1 cellular context compared by ENCODE assay signal in the genomic region with DNA sequence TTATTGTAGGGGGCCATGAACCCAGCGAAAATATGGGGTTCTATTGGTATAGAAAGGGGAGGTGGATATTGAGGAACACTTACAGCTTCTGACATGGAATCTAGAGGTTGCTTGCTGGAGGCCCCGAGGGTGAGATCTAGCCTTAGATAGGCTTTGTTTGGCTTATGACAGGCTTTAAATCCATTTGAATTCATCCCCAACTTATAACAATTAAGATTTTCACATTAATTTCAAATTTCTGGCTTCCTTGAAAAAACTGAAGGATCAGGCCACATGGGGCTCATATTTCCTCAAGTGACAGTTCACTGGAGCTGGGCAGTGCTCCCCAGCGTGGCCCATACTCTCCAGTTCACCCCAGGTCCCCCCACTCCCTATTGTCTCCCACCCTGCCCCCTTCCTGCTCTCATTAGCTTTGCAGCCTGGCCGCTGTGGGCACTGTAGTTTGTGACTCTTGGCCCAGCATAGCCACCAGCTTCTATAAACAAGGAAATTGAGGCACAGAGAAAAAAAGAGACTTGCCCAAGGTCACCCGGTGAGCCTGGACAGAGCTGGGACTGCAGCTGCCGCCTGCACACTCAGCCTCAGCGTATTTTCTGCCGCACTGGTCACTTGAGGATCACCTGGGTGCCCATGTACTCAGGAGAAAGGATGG.
TF ChIP-seq lines count a peak whose summit lies in the region.

No MANE protein-coding gene starts in this region.

TF ChIP-seq in IMR-90, 13 proteins besides CTCF, POLR2A, EP300 and RAD21:
- TF ChIP-seq, protein P1, sequence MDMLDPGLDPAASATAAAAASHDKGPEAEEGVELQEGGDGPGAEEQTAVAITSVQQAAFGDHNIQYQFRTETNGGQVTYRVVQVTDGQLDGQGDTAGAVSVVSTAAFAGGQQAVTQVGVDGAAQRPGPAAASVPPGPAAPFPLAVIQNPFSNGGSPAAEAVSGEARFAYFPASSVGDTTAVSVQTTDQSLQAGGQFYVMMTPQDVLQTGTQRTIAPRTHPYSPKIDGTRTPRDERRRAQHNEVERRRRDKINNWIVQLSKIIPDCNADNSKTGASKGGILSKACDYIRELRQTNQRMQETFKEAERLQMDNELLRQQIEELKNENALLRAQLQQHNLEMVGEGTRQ (IDR thresholded peaks at IDR 0.05; ENCODE audit: low read depth, low read length) = no peak
- TF ChIP-seq FOS (IDR thresholded peaks at IDR 0.05; ENCODE audit: low read depth, low read length) (no peak), MAZ (IDR thresholded peaks at IDR 0.05; ENCODE audit: borderline replicate concordance, low read depth, low read length) (no peak), RCOR1 (IDR thresholded peaks at IDR 0.05; ENCODE audit: insufficient replicate concordance, low read length) (no peak), CHD1 (IDR thresholded peaks at IDR 0.05; ENCODE audit: low read depth, low read length) (no peak), CEBPB (IDR thresholded peaks at IDR 0.05; ENCODE audit: low read depth, low read length) (no peak), BHLHE40 (IDR thresholded peaks at IDR 0.05; ENCODE audit: low read depth, low read length) (no peak), MXI1 (IDR thresholded peaks at IDR 0.05; ENCODE audit: borderline replicate concordance, low read depth, low read length) (no peak), NFE2L2 (IDR thresholded peaks at IDR 0.05; ENCODE audit: low read depth, low read length) (no peak), RFX5 (IDR thresholded peaks at IDR 0.05; ENCODE audit: low read depth, low read length) (no peak), SMC3 (IDR thresholded peaks at IDR 0.05; ENCODE audit: low read depth, low read length) (no peak), MAFK (IDR thresholded peaks at IDR 0.05; ENCODE audit: low read depth, low read length) (no peak)
- TF ChIP-seq, protein P2, sequence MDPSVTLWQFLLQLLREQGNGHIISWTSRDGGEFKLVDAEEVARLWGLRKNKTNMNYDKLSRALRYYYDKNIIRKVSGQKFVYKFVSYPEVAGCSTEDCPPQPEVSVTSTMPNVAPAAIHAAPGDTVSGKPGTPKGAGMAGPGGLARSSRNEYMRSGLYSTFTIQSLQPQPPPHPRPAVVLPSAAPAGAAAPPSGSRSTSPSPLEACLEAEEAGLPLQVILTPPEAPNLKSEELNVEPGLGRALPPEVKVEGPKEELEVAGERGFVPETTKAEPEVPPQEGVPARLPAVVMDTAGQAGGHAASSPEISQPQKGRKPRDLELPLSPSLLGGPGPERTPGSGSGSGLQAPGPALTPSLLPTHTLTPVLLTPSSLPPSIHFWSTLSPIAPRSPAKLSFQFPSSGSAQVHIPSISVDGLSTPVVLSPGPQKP (IDR thresholded peaks at IDR 0.05; ENCODE audit: borderline replicate concordance, low read depth, low read length) = no peak
